Comparison of ENCODE assay signal across 18 cellular contexts in genomic region chr15:38992541-38993334, GRCh38.
DNase-seq lines count a peak whose midpoint lies in the region; ATAC-seq, FAIRE-seq and TF ChIP-seq lines count a peak whose summit lies in the region.
"Had no signal": no experiment of that assay in that cellular context is flagged by ENCODE, and none has a peak within 500 bp of the region (broad histone marks: within the 10 kb centered on the region; RNA-seq: fewer than 3 reads in every experiment).

No MANE protein-coding gene starts in this region.

- H3K36me3 Mint-ChIP-seq in MCF 10A (ENCODE audit: insufficient read depth, unreplicated experiment): no peaks in the 10 kb centered on the region

- H3K9me3 ChIP-seq in right atrium auricular region (no peaks in the 10 kb centered on the region), heart left ventricle (no peaks in the 10 kb centered on the region), spleen (no peaks in the 10 kb centered on the region)
- H3K9me3 ChIP-seq: BLaER1 treated with 17β-estradiol and CSF1 and Interleukin-3, amounts not matched to agents 10 nM and 100 nM had no signal

- BruUV-seq in MCF 10A (replicated peaks; lab: Mats Ljungman, UMichigan): no TSS peak

- H3K27ac ChIP-seq in right atrium auricular region (peak overlapping the region in 1 of 2 donors; percentile 57), heart left ventricle (peak overlapping the region in 11 of 12 donors; percentile 17 to 62 (median 41)), spleen (peak overlapping the region in 7 of 8 donors; percentile 2 to 47 (median 32))
- H3K27ac ChIP-seq: BLaER1 treated with 17β-estradiol and CSF1 and Interleukin-3, amounts not matched to agents 10 nM and 100 nM; RWPE1 had no signal

- POLR2A ChIA-PET in MCF 10A (lab: Yijun Ruan, JAX): interaction anchor here (0.6 kb wide), 1 partner anchor 188 kb away, joined by 3 read pairs; no protein-coding TSS in a partner anchor

- no peaks in the 10 kb centered on the region for H3K27me3 Mint-ChIP-seq in MCF 10A (ENCODE audit: insufficient read depth, unreplicated experiment)

- no peaks in the 10 kb centered on the region for H3K36me3 ChIP-seq in right atrium auricular region
- no peaks in the 10 kb centered on the region for H3K36me3 ChIP-seq in heart left ventricle
- H3K36me3 ChIP-seq in spleen: no peaks in the 10 kb centered on the region
- H3K36me3 ChIP-seq: BLaER1 treated with 17β-estradiol and CSF1 and Interleukin-3, amounts not matched to agents 10 nM and 100 nM had no signal

- FAIRE-seq in urothelium cell line (lab: Jason Lieb, UNC): no peak

- DNase-seq in Right ventricle myocardium inferior (ENCODE audit: missing footprints) (no peak), right atrium auricular region (ENCODE audit: low spot score) (no peak), heart left ventricle (no peak), myocyte (ENCODE audit: low read depth) (peak; percentile 78), spleen (no peak), MCF 10A (ENCODE audit: unreplicated experiment) (no peak), urothelium cell line (ENCODE audit: low spot score) (no peak), NCI-H1694 treated with DMSO at 0.1 percent for 48 hours (lab: John Stamatoyannopoulos, UW) (no peak)
- DNase-seq: 8988T, DMS 273 treated with DMSO at 0.1 percent for 48 hours, KG1, MM.1S, NCI-H1105 treated with DMSO at 0.1 percent for 48 hours, NCI-H2029, NCI-H510A, NCI-H82 had no signal

- WGBS in heart left ventricle, 4 donors: 56 to 61% (median 58%) methylated on average over 6 of the region's 6 CpGs
- WGBS in spleen, 5 donors: 68 to 81% (median 77%) methylated on average over 6 of the region's 6 CpGs

- CTCF ChIA-PET in MCF 10A (lab: Yijun Ruan, JAX): interaction anchor here (0.9 to 6.5 kb wide), 6 partner anchors 31 to 285 kb away, joined by 3 to 65 read pairs (median 6); no protein-coding TSS in a partner anchor

- intact Hi-C loops in Right ventricle myocardium inferior (cut with DNase I): loop anchor here (5.0 kb wide), 1 partner anchor 175 kb away; no protein-coding TSS in a partner anchor
- intact Hi-C loops in heart left ventricle (cut with DNase I): loop anchor here in 7 of 10 donors (5.0 to 10.0 kb wide), 4 partner anchors 170 to 590 kb away; partner anchors contain the start of gene THBS1 (in 1 of the 7)
- intact Hi-C loops in spleen (cut with DNase I; ENCODE audit: low total_unique reads): loop anchor here (5.0 kb wide), 1 partner anchor 175 kb away; no protein-coding TSS in a partner anchor
- intact Hi-C loops in MCF 10A (cut with micrococcal nuclease): loop anchor here (5.0 kb wide), 1 partner anchor 285 kb away; no protein-coding TSS in a partner anchor

- no peaks in the 10 kb centered on the region for H3K9me3 Mint-ChIP-seq in MCF 10A (ENCODE audit: unreplicated experiment)

- H3K27me3 ChIP-seq in right atrium auricular region (no peaks in the 10 kb centered on the region), heart left ventricle (no peaks in the 10 kb centered on the region), spleen (replicated peaks in 1 of 7) (no peaks in the 10 kb centered on the region)
- H3K27me3 ChIP-seq: BLaER1 treated with 17β-estradiol and CSF1 and Interleukin-3, amounts not matched to agents 10 nM and 100 nM had no signal

- H3K4me3 Mint-ChIP-seq in MCF 10A (ENCODE audit: unreplicated experiment): no peak overlapping the region

- H3K4me1 ChIP-seq in right atrium auricular region (peaks cover 0 to 48% of the 10 kb centered on the region in 2 donors), heart left ventricle (peaks cover 0 to 41% (median 18%) of the 10 kb centered on the region in 12 donors), spleen (no peaks in the 10 kb centered on the region)
- H3K4me1 ChIP-seq: BLaER1 treated with 17β-estradiol and CSF1 and Interleukin-3, amounts not matched to agents 10 nM and 100 nM had no signal

- H3K4me3 ChIP-seq in right atrium auricular region: no peak overlapping the region
- no peak overlapping the region for H3K4me3 ChIP-seq in heart left ventricle
- no peak overlapping the region for H3K4me3 ChIP-seq in spleen
- H3K4me3 ChIP-seq: BLaER1 treated with 17β-estradiol and CSF1 and Interleukin-3, amounts not matched to agents 10 nM and 100 nM had no signal

- TF ChIP-seq CTCF in right atrium auricular region (IDR thresholded peaks at IDR 0.05) (no peak), heart left ventricle (IDR thresholded peaks at IDR 0.05) (no peak), spleen (IDR thresholded peaks at IDR 0.05 in 8 of 11, conservative IDR thresholded peaks at IDR 0.05 in 3 of 11) (no peak), MCF 10A (IDR thresholded peaks at IDR 0.05; ENCODE audit: unreplicated experiment) (no peak)

- H3K27ac Mint-ChIP-seq in MCF 10A (ENCODE audit: low read depth, unreplicated experiment): no peak overlapping the region

- ATAC-seq in Right ventricle myocardium inferior: peak; percentile 71
- peak in 3 of 4 donors; percentile 25 to 76 (median 71) for ATAC-seq in heart left ventricle

- H3K4me1 Mint-ChIP-seq in MCF 10A (ENCODE audit: insufficient read depth, unreplicated experiment): peaks cover 19% of the 10 kb centered on the region

- TF ChIP-seq POLR2A in heart left ventricle (IDR thresholded peaks at IDR 0.05): no peak
- TF ChIP-seq POLR2A in spleen (IDR thresholded peaks at IDR 0.05): no peak
